1 cellular context compared by ENCODE assay signal in the genomic region with DNA sequence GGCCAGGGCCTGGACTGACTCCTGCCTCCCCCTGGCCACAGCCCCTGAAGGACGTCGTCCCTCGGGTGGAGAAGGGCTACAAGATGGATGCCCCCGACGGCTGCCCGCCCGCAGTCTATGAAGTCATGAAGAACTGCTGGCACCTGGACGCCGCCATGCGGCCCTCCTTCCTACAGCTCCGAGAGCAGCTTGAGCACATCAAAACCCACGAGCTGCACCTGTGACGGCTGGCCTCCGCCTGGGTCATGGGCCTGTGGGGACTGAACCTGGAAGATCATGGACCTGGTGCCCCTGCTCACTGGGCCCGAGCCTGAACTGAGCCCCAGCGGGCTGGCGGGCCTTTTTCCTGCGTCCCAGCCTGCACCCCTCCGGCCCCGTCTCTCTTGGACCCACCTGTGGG.
TF ChIP-seq lines count a peak whose summit lies in the region.

No MANE protein-coding gene starts in this region.

TF ChIP-seq in IMR-90, 13 proteins besides CTCF, POLR2A, EP300 and RAD21:
- TF ChIP-seq, protein P1, sequence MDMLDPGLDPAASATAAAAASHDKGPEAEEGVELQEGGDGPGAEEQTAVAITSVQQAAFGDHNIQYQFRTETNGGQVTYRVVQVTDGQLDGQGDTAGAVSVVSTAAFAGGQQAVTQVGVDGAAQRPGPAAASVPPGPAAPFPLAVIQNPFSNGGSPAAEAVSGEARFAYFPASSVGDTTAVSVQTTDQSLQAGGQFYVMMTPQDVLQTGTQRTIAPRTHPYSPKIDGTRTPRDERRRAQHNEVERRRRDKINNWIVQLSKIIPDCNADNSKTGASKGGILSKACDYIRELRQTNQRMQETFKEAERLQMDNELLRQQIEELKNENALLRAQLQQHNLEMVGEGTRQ (IDR thresholded peaks at IDR 0.05; ENCODE audit: low read depth, low read length): no peak
- TF ChIP-seq RFX5 (IDR thresholded peaks at IDR 0.05; ENCODE audit: low read depth, low read length): no peak
- no peak for TF ChIP-seq CHD1 (IDR thresholded peaks at IDR 0.05; ENCODE audit: low read depth, low read length)
- TF ChIP-seq, protein P2, sequence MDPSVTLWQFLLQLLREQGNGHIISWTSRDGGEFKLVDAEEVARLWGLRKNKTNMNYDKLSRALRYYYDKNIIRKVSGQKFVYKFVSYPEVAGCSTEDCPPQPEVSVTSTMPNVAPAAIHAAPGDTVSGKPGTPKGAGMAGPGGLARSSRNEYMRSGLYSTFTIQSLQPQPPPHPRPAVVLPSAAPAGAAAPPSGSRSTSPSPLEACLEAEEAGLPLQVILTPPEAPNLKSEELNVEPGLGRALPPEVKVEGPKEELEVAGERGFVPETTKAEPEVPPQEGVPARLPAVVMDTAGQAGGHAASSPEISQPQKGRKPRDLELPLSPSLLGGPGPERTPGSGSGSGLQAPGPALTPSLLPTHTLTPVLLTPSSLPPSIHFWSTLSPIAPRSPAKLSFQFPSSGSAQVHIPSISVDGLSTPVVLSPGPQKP (IDR thresholded peaks at IDR 0.05; ENCODE audit: borderline replicate concordance, low read depth, low read length): no peak
- TF ChIP-seq MAZ (IDR thresholded peaks at IDR 0.05; ENCODE audit: borderline replicate concordance, low read depth, low read length): no peak
- TF ChIP-seq MXI1 (IDR thresholded peaks at IDR 0.05; ENCODE audit: borderline replicate concordance, low read depth, low read length): no peak
- TF ChIP-seq FOS (IDR thresholded peaks at IDR 0.05; ENCODE audit: low read depth, low read length): no peak
- no peak for TF ChIP-seq NFE2L2 (IDR thresholded peaks at IDR 0.05; ENCODE audit: low read depth, low read length)
- no peak for TF ChIP-seq SMC3 (IDR thresholded peaks at IDR 0.05; ENCODE audit: low read depth, low read length)
- no peak for TF ChIP-seq CEBPB (IDR thresholded peaks at IDR 0.05; ENCODE audit: low read depth, low read length)
- no peak for TF ChIP-seq RCOR1 (IDR thresholded peaks at IDR 0.05; ENCODE audit: insufficient replicate concordance, low read length)
- TF ChIP-seq MAFK (IDR thresholded peaks at IDR 0.05; ENCODE audit: low read depth, low read length): no peak
- no peak for TF ChIP-seq BHLHE40 (IDR thresholded peaks at IDR 0.05; ENCODE audit: low read depth, low read length)
